Comparison of ENCODE assay signal across 8 cellular contexts in genomic region chr4:118772149-118773081, GRCh38.
A peak's percentile ranks its signal among the peaks of the same experiment; 100 is the strongest.
DNase-seq lines count a peak whose midpoint lies in the region; ATAC-seq and TF ChIP-seq lines count a peak whose summit lies in the region.

No MANE protein-coding gene starts in this region.

- H3K36me3 Mint-ChIP-seq in neural progenitor cell = no peaks in the 10 kb centered on the region

- H3K4me1 ChIP-seq in neural progenitor cell = peaks cover 4% of the 10 kb centered on the region

- no peaks in the 10 kb centered on the region for H3F3A ChIP-seq in neural progenitor cell (ENCODE audit: low read depth)

- H3K27me3 Mint-ChIP-seq in neural progenitor cell (ENCODE audit: insufficient read depth, low read depth) = no peaks in the 10 kb centered on the region

- no peaks in the 10 kb centered on the region for H3K36me3 ChIP-seq in neural progenitor cell

- H3K9ac ChIP-seq in neural progenitor cell = no peak overlapping the region

- no peak overlapping the region for H3K4me3 Mint-ChIP-seq in neural progenitor cell

- no peak overlapping the region for H3K27ac ChIP-seq in neural progenitor cell

- H4K20me1 ChIP-seq in neural progenitor cell (ENCODE audit: low read depth) = no peaks in the 10 kb centered on the region

- ATAC-seq in GM19468 (IDR thresholded peaks at IDR 0.05; ENCODE audit: extremely low read depth, unreplicated experiment) (peak; percentile 45), HG02970 (IDR thresholded peaks at IDR 0.05; ENCODE audit: low FRiP score, unreplicated experiment) (no peak)

- H3K4me2 ChIP-seq in neural progenitor cell = no peak overlapping the region

- H3K79me2 ChIP-seq in neural progenitor cell (ENCODE audit: low read depth) = no peaks in the 10 kb centered on the region

- no peaks in the 10 kb centered on the region for H3K9me3 ChIP-seq in neural progenitor cell (ENCODE audit: low read depth)

- no peak overlapping the region for H2AFZ ChIP-seq in neural progenitor cell (replicated peaks)

- DNase-seq in DMS153 (lab: John Stamatoyannopoulos, UW) (peak; percentile 42), SKM-1 (lab: John Stamatoyannopoulos, UW; ENCODE audit: unreplicated experiment) (peak; percentile 13), fibroblast of mammary gland (ENCODE audit: low read depth) (peak; percentile 74), neural progenitor cell (ENCODE audit: low spot score) (peak; percentile 51), NCI-H128 (lab: John Stamatoyannopoulos, UW; ENCODE audit: unreplicated experiment) (no peak)
- DNase-seq in Jurkat, Clone E6-1 (ENCODE audit: low read depth, low spot score) = peak; percentile 47

- H3K4me3 ChIP-seq in Jurkat, Clone E6-1 (ENCODE audit: low read length) = no peak overlapping the region
- no peak overlapping the region for H3K4me3 ChIP-seq in fibroblast of mammary gland (ENCODE audit: control insufficient read depth, low read depth, low read length)
- no peak overlapping the region for H3K4me3 ChIP-seq in neural progenitor cell

- no peak overlapping the region for H3K27ac Mint-ChIP-seq in neural progenitor cell

- no peaks in the 10 kb centered on the region for H3K27me3 ChIP-seq in neural progenitor cell

- peaks cover 9% of the 10 kb centered on the region for H3K4me1 Mint-ChIP-seq in neural progenitor cell

- TF ChIP-seq CTCF in fibroblast of mammary gland (conservative IDR thresholded peaks at IDR 0.05; ENCODE audit: control insufficient read depth, insufficient read depth, low read depth, low read length) = peak; percentile 63
- TF ChIP-seq CTCF in neural progenitor cell (IDR thresholded peaks at IDR 0.05) = peak; percentile 78

- H3K9me3 Mint-ChIP-seq in neural progenitor cell = no peaks in the 10 kb centered on the region
